In the genomic region with DNA sequence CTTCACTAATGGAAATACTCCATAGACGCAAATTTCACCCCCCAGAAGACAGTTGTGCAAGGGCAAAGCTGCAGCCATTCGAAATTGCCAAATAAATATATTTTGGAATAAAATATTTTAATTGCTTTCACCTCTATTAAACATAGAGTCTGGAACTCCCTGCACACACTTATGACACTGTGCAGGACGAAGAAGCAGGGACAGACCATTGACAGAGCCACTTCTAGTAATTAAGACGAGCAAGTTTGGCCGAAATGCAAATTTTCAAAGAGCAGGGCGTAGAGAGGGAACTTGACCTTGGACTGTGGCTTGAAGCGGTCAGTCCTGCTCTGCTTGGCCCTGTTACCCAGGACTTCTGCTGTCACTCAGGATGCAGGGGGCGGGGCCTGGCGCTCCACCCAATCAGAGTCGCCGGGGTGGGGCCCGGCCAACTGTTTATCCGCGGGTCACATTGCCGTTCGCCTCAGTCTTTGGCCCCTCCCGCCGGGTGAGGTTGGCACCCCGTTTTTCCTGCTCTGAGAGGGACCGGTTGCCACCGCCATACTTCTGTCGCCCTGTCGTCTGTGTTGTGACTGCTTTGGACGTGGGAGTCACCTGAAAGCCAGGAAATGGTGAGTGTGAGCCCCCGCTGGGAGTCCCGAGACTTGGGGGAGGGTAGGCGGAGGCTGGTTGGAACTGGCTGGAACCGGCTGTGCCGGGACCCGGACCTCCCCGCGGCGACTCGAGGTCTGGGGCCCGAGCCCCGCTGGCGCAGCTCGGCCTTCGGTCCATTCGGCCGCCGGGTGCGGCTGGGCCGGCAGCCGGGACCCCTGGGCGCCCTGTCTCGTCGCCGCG, we compare ENCODE assay signal across 8 cellular contexts. TPM values are rescaled to one million over a fixed set of nuclear protein-coding genes. Genes with fewer than 3 reads are reported as not detected.
A peak's percentile ranks its signal among the peaks of the same experiment; 100 is the strongest.
DNase-seq lines count a peak whose midpoint lies in the region; ATAC-seq and TF ChIP-seq lines count a peak whose summit lies in the region.

A gene (plus strand): TSS at position 466 of the 834 bp plus-strand sequence. CDS start 143 bp downstream, at position 609.

- peak; percentile 94 for DNase-seq in GM13976 (ENCODE audit: low spot score)
- DNase-seq in activated effector memory CD4-positive, alpha-beta T cell treated with Interleukin-2 at 50 U/mL for 16 hours: peak; percentile 62
- DNase-seq in fibroblast of pulmonary artery (ENCODE audit: low read depth): peak; percentile 91
- peak; percentile 47 to 87 (median 75) for DNase-seq in naive thymus-derived CD8-positive, alpha-beta T cell
- peak; percentile 48 to 71 for DNase-seq in stimulated activated CD8-positive, alpha-beta memory T cell treated with anti-CD3 and anti-CD28 coated beads, Interleukin-7, amount 100 ng/mL, for 48 hours (ENCODE audit: extremely low read depth in 1 of 2, low read depth in 1 of 2)
- DNase-seq in NOMO-1 (lab: John Stamatoyannopoulos, UW; ENCODE audit: unreplicated experiment in 2 of 2): no peak

- no peaks in the 10 kb centered on the region for H3K27me3 Mint-ChIP-seq in naive thymus-derived CD8-positive, alpha-beta T cell

- in situ Hi-C loops in GM13976 (cut with MboI; ENCODE audit: low sequenced_read_pairs, unreplicated experiment): no loop called here

- POLR2A ChIA-PET in naive thymus-derived CD8-positive, alpha-beta T cell (lab: Charles Lee): interaction anchor here (0.7 to 1.9 kb wide), 10 partner anchors 9 to 718 kb away, joined by 3 to 7 read pairs (median 4); a partner anchor contains a TSS

- TF ChIP-seq CTCF in GM13976 (IDR thresholded peaks at IDR 0.05; ENCODE audit: borderline replicate concordance, control extremely low read depth, extremely low read depth, insufficient read depth, missing control alignments) (no peak), fibroblast of pulmonary artery (IDR thresholded peaks at IDR 0.05; ENCODE audit: low read length, missing control alignments) (no peak)

- peaks cover 6 to 19% (median 12%) of the 10 kb centered on the region in 4 donors for H3K4me1 Mint-ChIP-seq in naive thymus-derived CD8-positive, alpha-beta T cell

- H3K27ac Mint-ChIP-seq in naive thymus-derived CD8-positive, alpha-beta T cell: peak within 1 kb of the TSS; percentile 80 to 94 (median 90)

- H3K9me3 Mint-ChIP-seq in naive thymus-derived CD8-positive, alpha-beta T cell: peaks cover 0 to 34% (median 4%) of the 10 kb centered on the region in 9 donors

- peak within 1 kb of the TSS; percentile 96 for H3K4me3 ChIP-seq in fibroblast of pulmonary artery (replicated peaks; ENCODE audit: low read depth, low read length)

- peaks cover 8 to 19% (median 12%) of the 10 kb centered on the region in 3 donors for H3K36me3 Mint-ChIP-seq in naive thymus-derived CD8-positive, alpha-beta T cell

- H3K4me3 Mint-ChIP-seq in naive thymus-derived CD8-positive, alpha-beta T cell: peak within 1 kb of the TSS; percentile 82 to 94 (median 91)

- peak; percentile 76 for ATAC-seq in HG03045 (IDR thresholded peaks at IDR 0.05; ENCODE audit: unreplicated experiment)
- ATAC-seq in naive thymus-derived CD8-positive, alpha-beta T cell: peak; percentile 87 to 88

TF ChIP-seq in PFSK-1, 5 proteins besides CTCF, POLR2A, EP300 and RAD21:
- TF ChIP-seq, protein P1, sequence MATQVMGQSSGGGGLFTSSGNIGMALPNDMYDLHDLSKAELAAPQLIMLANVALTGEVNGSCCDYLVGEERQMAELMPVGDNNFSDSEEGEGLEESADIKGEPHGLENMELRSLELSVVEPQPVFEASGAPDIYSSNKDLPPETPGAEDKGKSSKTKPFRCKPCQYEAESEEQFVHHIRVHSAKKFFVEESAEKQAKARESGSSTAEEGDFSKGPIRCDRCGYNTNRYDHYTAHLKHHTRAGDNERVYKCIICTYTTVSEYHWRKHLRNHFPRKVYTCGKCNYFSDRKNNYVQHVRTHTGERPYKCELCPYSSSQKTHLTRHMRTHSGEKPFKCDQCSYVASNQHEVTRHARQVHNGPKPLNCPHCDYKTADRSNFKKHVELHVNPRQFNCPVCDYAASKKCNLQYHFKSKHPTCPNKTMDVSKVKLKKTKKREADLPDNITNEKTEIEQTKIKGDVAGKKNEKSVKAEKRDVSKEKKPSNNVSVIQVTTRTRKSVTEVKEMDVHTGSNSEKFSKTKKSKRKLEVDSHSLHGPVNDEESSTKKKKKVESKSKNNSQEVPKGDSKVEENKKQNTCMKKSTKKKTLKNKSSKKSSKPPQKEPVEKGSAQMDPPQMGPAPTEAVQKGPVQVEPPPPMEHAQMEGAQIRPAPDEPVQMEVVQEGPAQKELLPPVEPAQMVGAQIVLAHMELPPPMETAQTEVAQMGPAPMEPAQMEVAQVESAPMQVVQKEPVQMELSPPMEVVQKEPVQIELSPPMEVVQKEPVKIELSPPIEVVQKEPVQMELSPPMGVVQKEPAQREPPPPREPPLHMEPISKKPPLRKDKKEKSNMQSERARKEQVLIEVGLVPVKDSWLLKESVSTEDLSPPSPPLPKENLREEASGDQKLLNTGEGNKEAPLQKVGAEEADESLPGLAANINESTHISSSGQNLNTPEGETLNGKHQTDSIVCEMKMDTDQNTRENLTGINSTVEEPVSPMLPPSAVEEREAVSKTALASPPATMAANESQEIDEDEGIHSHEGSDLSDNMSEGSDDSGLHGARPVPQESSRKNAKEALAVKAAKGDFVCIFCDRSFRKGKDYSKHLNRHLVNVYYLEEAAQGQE (IDR thresholded peaks at IDR 0.05; ENCODE audit: insufficient read depth in 1 of 2, low read depth in 2 of 2, low read length in 2 of 2): no peak; a peak in 1 of 4 replicates
- TF ChIP-seq POLR2AphosphoS5 (IDR thresholded peaks at IDR 0.05; ENCODE audit: low read depth, low read length): peak; percentile 64; the same call in 1 of the 2 replicates

RNA-seq across cellular contexts. Expression of the gene that starts here (rescaled TPM):
- 0.38 TPM for polyA plus RNA-seq in PFSK-1 (2012; ENCODE audit: insufficient read length, low read depth)
- total RNA-seq in naive thymus-derived CD8-positive, alpha-beta T cell: 10 to 100 TPM; 34.8 to 37.8 TPM
- 1 to 10 TPM; 3.6 to 4.1 (median 4.0) TPM for polyA plus RNA-seq in naive thymus-derived CD8-positive, alpha-beta T cell

Comparison
In these comparisons a context has a peak if more than half of its experiments do, and no peak if none do; other contexts are left out.
1. DNase-seq: peak in GM13976 (single experiment), activated effector memory CD4-positive, alpha-beta T cell treated with Interleukin-2 at 50 U/mL for 16 hours (single experiment), fibroblast of pulmonary artery (single experiment), naive thymus-derived CD8-positive, alpha-beta T cell (10 of 10) and stimulated activated CD8-positive, alpha-beta memory T cell treated with anti-CD3 and anti-CD28 coated beads, Interleukin-7, amount 100 ng/mL, for 48 hours (2 of 2); none in NOMO-1 (0 of 2).